Comparison of ENCODE assay signal across 10 cellular contexts in the genomic region with DNA sequence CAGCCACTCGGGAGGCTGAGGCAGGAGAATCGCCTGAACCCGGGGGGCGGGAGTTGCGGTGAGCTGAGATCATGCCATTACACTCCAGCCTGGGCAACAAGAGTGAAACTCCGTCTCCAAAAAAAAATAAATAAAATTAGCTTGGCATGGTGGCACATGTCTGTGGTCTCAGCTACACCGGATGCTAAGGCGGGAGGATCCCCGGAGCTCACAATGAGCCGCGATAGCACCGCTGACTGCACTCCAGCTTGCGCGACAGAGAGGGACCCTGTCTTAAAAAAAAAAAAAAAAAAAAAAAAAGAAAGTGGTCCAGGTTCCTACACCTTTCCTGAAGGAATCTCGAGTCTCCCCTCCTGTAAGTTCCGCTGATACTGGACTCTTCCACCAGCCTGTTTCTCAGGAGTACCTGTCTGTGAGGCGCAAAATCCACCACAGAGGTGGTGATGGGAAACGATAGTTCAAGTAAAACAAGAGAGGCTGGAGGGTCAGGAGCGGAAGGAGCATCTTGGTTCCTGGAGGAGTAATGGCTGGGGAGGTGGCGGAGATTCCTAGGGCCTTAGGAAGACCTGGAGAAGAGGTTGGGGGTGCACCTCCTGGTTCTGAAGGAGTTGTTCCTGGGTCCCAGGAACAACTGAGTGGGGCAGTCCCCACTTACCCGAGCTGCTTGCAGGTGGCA. TPM values are rescaled to one million over a fixed set of nuclear protein-coding genes. Genes with fewer than 3 reads are reported as not detected.
DNase-seq lines count a peak whose midpoint lies in the region; ATAC-seq and TF ChIP-seq lines count a peak whose summit lies in the region.
"Had no signal": no experiment of that assay in that cellular context is flagged by ENCODE, and none has a peak within 500 bp of the region (broad histone marks: within the 10 kb centered on the region; RNA-seq: fewer than 3 reads in every experiment).

No MANE protein-coding gene starts in this region.

- peaks cover 41 to 70% (median 56%) of the 10 kb centered on the region in 3 donors for H3K27me3 Mint-ChIP-seq in CD14-positive monocyte (ENCODE audit: low read depth in 3 of 3)
- H3K27me3 Mint-ChIP-seq in nephron progenitor cell (ENCODE audit: low read depth, poor library complexity): peaks cover 49% of the 10 kb centered on the region

- H3K36me3 ChIP-seq in duodenal mucosa (ENCODE audit: control insufficient read depth in 1 of 2, insufficient read depth in 2 of 2, low read length in 2 of 2): peaks cover 0 to 4% of the 10 kb centered on the region in 2 donors

- H3K9me3 ChIP-seq in duodenal mucosa (ENCODE audit: control insufficient read depth in 1 of 2, low read length in 2 of 2): no peaks in the 10 kb centered on the region

- peak overlapping the region; percentile 78 for H3K4me3 ChIP-seq in NB4 (ENCODE audit: low read depth, low read length)
- peak overlapping the region; percentile 34 to 59 for H3K4me3 ChIP-seq in duodenal mucosa (ENCODE audit: low read depth in 1 of 2, low read length in 2 of 2)

- intact Hi-C loops in CD14-positive monocyte (cut with micrococcal nuclease): no loop called here
- intact Hi-C loops in posterior vena cava (cut with DNase I): no loop called here

- DNase-seq in CD14-positive monocyte (ENCODE audit: low spot score): no peak
- DNase-seq in NB4 (ENCODE audit: low read depth): peak; percentile 87
- no peak for DNase-seq in nephron progenitor cell
- no peak for DNase-seq in posterior vena cava (ENCODE audit: low spot score)
- no peak for DNase-seq in T-helper 9 cell

- TF ChIP-seq POLR2A in NB4 (IDR thresholded peaks at IDR 0.05; ENCODE audit: extremely low read depth, insufficient read length): no peak

- no peak overlapping the region for H3K27ac Mint-ChIP-seq in CD14-positive monocyte
- no peak overlapping the region for H3K27ac Mint-ChIP-seq in nephron progenitor cell

- H3K27ac ChIP-seq in duodenal mucosa (ENCODE audit: low read depth, low read length): peak overlapping the region; percentile 26

- peak overlapping the region; percentile 28 to 79 for H3K4me3 Mint-ChIP-seq in CD14-positive monocyte
- peak overlapping the region; percentile 88 for H3K4me3 Mint-ChIP-seq in nephron progenitor cell

- peaks cover 0 to 3% of the 10 kb centered on the region in 2 donors for H3K36me3 Mint-ChIP-seq in CD14-positive monocyte
- no peaks in the 10 kb centered on the region for H3K36me3 Mint-ChIP-seq in nephron progenitor cell (ENCODE audit: low read depth)

- peaks cover 21% of the 10 kb centered on the region for H3K4me1 Mint-ChIP-seq in CD14-positive monocyte
- peaks cover 39% of the 10 kb centered on the region for H3K4me1 Mint-ChIP-seq in nephron progenitor cell

- no peak for ATAC-seq in GM21515 (IDR thresholded peaks at IDR 0.05; ENCODE audit: unreplicated experiment)
- no peak for ATAC-seq in GM19452 (IDR thresholded peaks at IDR 0.05; ENCODE audit: unreplicated experiment)

- peaks cover 5 to 15% of the 10 kb centered on the region in 2 donors for H3K4me1 ChIP-seq in duodenal mucosa (ENCODE audit: control insufficient read depth in 1 of 2, insufficient read depth in 2 of 2, low read length in 2 of 2)

- peak overlapping the region; percentile 23 to 64 for H3K9ac ChIP-seq in duodenal mucosa (ENCODE audit: low read depth in 1 of 2, low read length in 2 of 2)

- H3K9me3 Mint-ChIP-seq in CD14-positive monocyte (peaks cover 0 to 19% (median 8%) of the 10 kb centered on the region in 7 donors), nephron progenitor cell (no peaks in the 10 kb centered on the region)

- H3K27me3 ChIP-seq in duodenal mucosa (ENCODE audit: control insufficient read depth in 1 of 2, insufficient read depth in 2 of 2, low read length in 2 of 2): peaks cover 0 to 3% of the 10 kb centered on the region in 2 donors

- no peak for TF ChIP-seq CTCF in CD14-positive monocyte (IDR thresholded peaks at IDR 0.05)
- no peak for TF ChIP-seq CTCF in NB4 (IDR thresholded peaks at IDR 0.05; ENCODE audit: low read depth, low read length)
- no peak for TF ChIP-seq CTCF in nephron progenitor cell (IDR thresholded peaks at IDR 0.05)

RNA-seq across cellular contexts. Expression of a gene that starts 0.5 kb away (rescaled TPM):
- polyA plus RNA-seq in CD14-positive monocyte: not detected
- 1 to 10 TPM; 1.5 to 2.1 TPM for total RNA-seq in posterior vena cava

RNA-seq across cellular contexts. Expression of a gene that starts 3.4 kb away (rescaled TPM):
- not detected for polyA plus RNA-seq in CD14-positive monocyte
- not detected for total RNA-seq in posterior vena cava
- total RNA-seq: NCI-H460, subcutaneous adipose tissue had no signal

RNA-seq across cellular contexts. Expression of a gene that starts 5.3 kb away (rescaled TPM):
- polyA plus RNA-seq in CD14-positive monocyte: not detected
- under 1 TPM; 0.52 to 0.56 TPM for total RNA-seq in posterior vena cava

RNA-seq across cellular contexts. Expression of a gene that starts 11.6 kb away (rescaled TPM):
- polyA plus RNA-seq in CD14-positive monocyte: not detected
- total RNA-seq in posterior vena cava: 10 to 100 TPM; 13.8 to 19.2 TPM

RNA-seq across cellular contexts. Expression of a gene that starts 32.4 kb away (rescaled TPM):
- polyA plus RNA-seq in CD14-positive monocyte: not detected
- total RNA-seq in posterior vena cava: 1 to 10 TPM in 1 of 2 donors, under 1 TPM in 1; 0.90 to 1.1 TPM
